In the genomic region with DNA sequence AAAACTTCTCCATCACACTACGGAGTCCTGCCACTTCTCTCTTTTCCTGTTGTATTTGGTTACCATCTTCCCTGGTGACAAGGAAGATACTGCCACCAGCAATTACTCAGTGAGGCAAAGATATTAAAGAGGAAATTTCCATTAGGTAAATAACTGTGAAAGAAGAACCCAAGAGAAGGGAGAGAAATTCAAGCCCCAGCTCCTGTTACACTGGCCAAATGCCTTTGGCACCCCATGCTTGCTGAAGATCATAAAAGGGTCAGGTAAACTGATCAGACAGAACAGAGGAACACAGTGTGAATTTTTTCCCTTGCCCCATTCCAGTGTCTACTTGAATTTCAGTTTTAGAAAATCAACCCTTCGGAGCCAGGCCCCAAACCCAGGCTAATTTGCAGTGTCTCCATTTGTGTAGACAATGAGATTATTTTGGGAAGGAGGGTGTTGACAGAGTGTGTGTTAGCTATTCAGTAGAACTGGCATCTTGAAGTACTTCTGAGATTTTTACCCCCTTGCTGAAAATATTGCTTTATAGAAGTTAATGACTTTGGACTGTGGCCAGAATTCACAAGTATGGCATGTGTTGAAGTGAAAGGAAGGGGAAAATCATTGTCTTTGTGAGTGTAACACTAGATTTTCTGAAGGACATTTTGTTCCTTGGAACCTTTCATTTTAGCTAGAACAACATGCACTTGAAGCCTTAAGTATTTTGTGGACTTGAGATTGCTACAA, we compare ENCODE assay signal across 11 cellular contexts.
A peak's percentile ranks its signal among the peaks of the same experiment; 100 is the strongest.
DNase-seq lines count a peak whose midpoint lies in the region; ATAC-seq and TF ChIP-seq lines count a peak whose summit lies in the region.
"Had no signal": no experiment of that assay in that cellular context is flagged by ENCODE, and none has a peak within 500 bp of the region (broad histone marks: within the 10 kb centered on the region; RNA-seq: fewer than 3 reads in every experiment).

No MANE protein-coding gene starts in this region.

- H3K27ac ChIP-seq in CD8-positive, alpha-beta T cell (ENCODE audit: low read depth, low read length), result no peak overlapping the region
- peak overlapping the region; percentile 51 to 94 for H3K27ac ChIP-seq in coronary artery
- peak overlapping the region; percentile 50 for H3K27ac ChIP-seq in rectal smooth muscle tissue (ENCODE audit: low read depth, low read length)

- no peak for TF ChIP-seq CTCF in CD8-positive, alpha-beta T cell (IDR thresholded peaks at IDR 0.05)
- TF ChIP-seq CTCF in coronary artery (IDR thresholded peaks at IDR 0.05), result no peak
- TF ChIP-seq CTCF in GM13976 (IDR thresholded peaks at IDR 0.05; ENCODE audit: borderline replicate concordance, control extremely low read depth, extremely low read depth, insufficient read depth, missing control alignments), result no peak

- POLR2A ChIA-PET in CD8-positive, alpha-beta T cell (lab: Charles Lee), result interaction anchor here (0.5 to 1.1 kb wide), 5 partner anchors 10 to 60 kb away, joined by 3 to 4 read pairs (median 3); no protein-coding TSS in a partner anchor

- ATAC-seq in CD8-positive, alpha-beta T cell, result no peak
- no peak for ATAC-seq in HG03442 (IDR thresholded peaks at IDR 0.05; ENCODE audit: unreplicated experiment)
- ATAC-seq: right lobe of liver had no signal

- no peak overlapping the region for H3K9ac ChIP-seq in rectal smooth muscle tissue (ENCODE audit: low read length)

- intact Hi-C loops in CD8-positive, alpha-beta T cell (cut with DNase I, micrococcal nuclease), result loop anchor here in 1 of 2 experiments (5.0 kb wide), 1 partner anchor 34 kb away; no protein-coding TSS in a partner anchor

- peak; percentile 63; the same call in 1 of the 2 replicates for TF ChIP-seq EP300 in Ishikawa (IDR thresholded peaks at IDR 0.05; ENCODE audit: borderline replicate concordance)

- peak overlapping the region; percentile 96 for H3K27ac Mint-ChIP-seq in CD8-positive, alpha-beta T cell

- peaks cover 86% of the 10 kb centered on the region for H3K4me1 ChIP-seq in CD8-positive, alpha-beta T cell (ENCODE audit: insufficient read depth, low read length)
- peaks cover 60% of the 10 kb centered on the region for H3K4me1 ChIP-seq in rectal smooth muscle tissue (ENCODE audit: control insufficient read depth, insufficient read depth, low read length)

- no peaks in the 10 kb centered on the region for H3K27me3 ChIP-seq in CD8-positive, alpha-beta T cell (ENCODE audit: insufficient read depth, low read length)
- no peaks in the 10 kb centered on the region for H3K27me3 ChIP-seq in rectal smooth muscle tissue (ENCODE audit: control insufficient read depth, insufficient read depth, low read length)
- H3K27me3 ChIP-seq: right lobe of liver had no signal

- DNase-seq in CD8-positive, alpha-beta T cell, result no peak
- no peak for DNase-seq in coronary artery (ENCODE audit: low spot score)
- no peak for DNase-seq in midbrain (lab: John Stamatoyannopoulos, UW)
- no peak for DNase-seq in GM13976 (ENCODE audit: low spot score)
- DNase-seq: activated CD4-positive, alpha-beta T cell treated with anti-CD3 and anti-CD28 coated beads for 1 hour; DMS53; NCI-H2081; right lobe of liver had no signal

- no peak for TF ChIP-seq RAD21 in Ishikawa (IDR thresholded peaks at IDR 0.05; ENCODE audit: low read depth)

- in situ Hi-C loops in GM13976 (cut with MboI; ENCODE audit: low sequenced_read_pairs, unreplicated experiment), result no loop called here

- H3K36me3 ChIP-seq in CD8-positive, alpha-beta T cell (ENCODE audit: insufficient read depth, low read length), result no peaks in the 10 kb centered on the region
- no peaks in the 10 kb centered on the region for H3K36me3 ChIP-seq in rectal smooth muscle tissue (ENCODE audit: control insufficient read depth, insufficient read depth, low read length)
- H3K36me3 ChIP-seq: right lobe of liver had no signal

- H3K4me3 ChIP-seq in CD8-positive, alpha-beta T cell (ENCODE audit: low read depth, low read length), result no peak overlapping the region
- H3K4me3 ChIP-seq in coronary artery (no peak overlapping the region), rectal smooth muscle tissue (ENCODE audit: low read length) (no peak overlapping the region)
- H3K4me3 ChIP-seq: right lobe of liver had no signal

- H3K27me3 Mint-ChIP-seq in CD8-positive, alpha-beta T cell (ENCODE audit: low read depth), result no peaks in the 10 kb centered on the region

- H3K9me3 ChIP-seq in CD8-positive, alpha-beta T cell (ENCODE audit: low read length), result no peaks in the 10 kb centered on the region
- H3K9me3 ChIP-seq: right lobe of liver had no signal

- H3K4me3 Mint-ChIP-seq in CD8-positive, alpha-beta T cell, result no peak overlapping the region

- H3K36me3 Mint-ChIP-seq in CD8-positive, alpha-beta T cell, result peaks cover 16% of the 10 kb centered on the region

- H3K4me1 Mint-ChIP-seq in CD8-positive, alpha-beta T cell (ENCODE audit: low read depth), result peaks cover 86% of the 10 kb centered on the region

- no peaks in the 10 kb centered on the region for H3K9me3 Mint-ChIP-seq in CD8-positive, alpha-beta T cell

- CTCF ChIA-PET in CD8-positive, alpha-beta T cell (lab: Charles Lee), result interaction anchor here (0.6 to 1.6 kb wide), 7 partner anchors 9 to 168 kb away, joined by 3 to 6 read pairs (median 4); no protein-coding TSS in a partner anchor

TF ChIP-seq in Ishikawa, 13 proteins besides CTCF, POLR2A, EP300 and RAD21:
- TF ChIP-seq TAF1 (IDR thresholded peaks at IDR 0.05; ENCODE audit: low read depth), result no peak
- TF ChIP-seq CEBPB (IDR thresholded peaks at IDR 0.05), result no peak
- TF ChIP-seq, protein P1, sequence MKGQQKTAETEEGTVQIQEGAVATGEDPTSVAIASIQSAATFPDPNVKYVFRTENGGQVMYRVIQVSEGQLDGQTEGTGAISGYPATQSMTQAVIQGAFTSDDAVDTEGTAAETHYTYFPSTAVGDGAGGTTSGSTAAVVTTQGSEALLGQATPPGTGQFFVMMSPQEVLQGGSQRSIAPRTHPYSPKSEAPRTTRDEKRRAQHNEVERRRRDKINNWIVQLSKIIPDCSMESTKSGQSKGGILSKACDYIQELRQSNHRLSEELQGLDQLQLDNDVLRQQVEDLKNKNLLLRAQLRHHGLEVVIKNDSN (IDR thresholded peaks at IDR 0.05), result no peak
- no peak for TF ChIP-seq TEAD4 (IDR thresholded peaks at IDR 0.05)
- TF ChIP-seq ZBTB7A (IDR thresholded peaks at IDR 0.05; ENCODE audit: low read depth), result no peak
- peak; percentile 43; the same call in 1 of the 2 replicates for TF ChIP-seq TCF12 (IDR thresholded peaks at IDR 0.05; ENCODE audit: low read depth)
- TF ChIP-seq, protein P2, sequence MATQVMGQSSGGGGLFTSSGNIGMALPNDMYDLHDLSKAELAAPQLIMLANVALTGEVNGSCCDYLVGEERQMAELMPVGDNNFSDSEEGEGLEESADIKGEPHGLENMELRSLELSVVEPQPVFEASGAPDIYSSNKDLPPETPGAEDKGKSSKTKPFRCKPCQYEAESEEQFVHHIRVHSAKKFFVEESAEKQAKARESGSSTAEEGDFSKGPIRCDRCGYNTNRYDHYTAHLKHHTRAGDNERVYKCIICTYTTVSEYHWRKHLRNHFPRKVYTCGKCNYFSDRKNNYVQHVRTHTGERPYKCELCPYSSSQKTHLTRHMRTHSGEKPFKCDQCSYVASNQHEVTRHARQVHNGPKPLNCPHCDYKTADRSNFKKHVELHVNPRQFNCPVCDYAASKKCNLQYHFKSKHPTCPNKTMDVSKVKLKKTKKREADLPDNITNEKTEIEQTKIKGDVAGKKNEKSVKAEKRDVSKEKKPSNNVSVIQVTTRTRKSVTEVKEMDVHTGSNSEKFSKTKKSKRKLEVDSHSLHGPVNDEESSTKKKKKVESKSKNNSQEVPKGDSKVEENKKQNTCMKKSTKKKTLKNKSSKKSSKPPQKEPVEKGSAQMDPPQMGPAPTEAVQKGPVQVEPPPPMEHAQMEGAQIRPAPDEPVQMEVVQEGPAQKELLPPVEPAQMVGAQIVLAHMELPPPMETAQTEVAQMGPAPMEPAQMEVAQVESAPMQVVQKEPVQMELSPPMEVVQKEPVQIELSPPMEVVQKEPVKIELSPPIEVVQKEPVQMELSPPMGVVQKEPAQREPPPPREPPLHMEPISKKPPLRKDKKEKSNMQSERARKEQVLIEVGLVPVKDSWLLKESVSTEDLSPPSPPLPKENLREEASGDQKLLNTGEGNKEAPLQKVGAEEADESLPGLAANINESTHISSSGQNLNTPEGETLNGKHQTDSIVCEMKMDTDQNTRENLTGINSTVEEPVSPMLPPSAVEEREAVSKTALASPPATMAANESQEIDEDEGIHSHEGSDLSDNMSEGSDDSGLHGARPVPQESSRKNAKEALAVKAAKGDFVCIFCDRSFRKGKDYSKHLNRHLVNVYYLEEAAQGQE (IDR thresholded peaks at IDR 0.05; ENCODE audit: low read depth), result no peak
- TF ChIP-seq EGR1 (IDR thresholded peaks at IDR 0.05), result no peak
- peak; percentile 12; the same call in 1 of the 2 replicates for TF ChIP-seq FOXM1 (IDR thresholded peaks at IDR 0.05; ENCODE audit: borderline replicate concordance, low read depth)
- TF ChIP-seq, protein P3, sequence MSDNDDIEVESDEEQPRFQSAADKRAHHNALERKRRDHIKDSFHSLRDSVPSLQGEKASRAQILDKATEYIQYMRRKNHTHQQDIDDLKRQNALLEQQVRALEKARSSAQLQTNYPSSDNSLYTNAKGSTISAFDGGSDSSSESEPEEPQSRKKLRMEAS (IDR thresholded peaks at IDR 0.05), result no peak
- peak; percentile 12; the same call in 1 of the 2 replicates for TF ChIP-seq NFIC (IDR thresholded peaks at IDR 0.05)
- no peak for TF ChIP-seq CREB1 (IDR thresholded peaks at IDR 0.05; ENCODE audit: low read depth)
- no peak for TF ChIP-seq YY1 (IDR thresholded peaks at IDR 0.05; ENCODE audit: low read depth)
